1 cellular context compared by ENCODE assay signal in the genomic region with DNA sequence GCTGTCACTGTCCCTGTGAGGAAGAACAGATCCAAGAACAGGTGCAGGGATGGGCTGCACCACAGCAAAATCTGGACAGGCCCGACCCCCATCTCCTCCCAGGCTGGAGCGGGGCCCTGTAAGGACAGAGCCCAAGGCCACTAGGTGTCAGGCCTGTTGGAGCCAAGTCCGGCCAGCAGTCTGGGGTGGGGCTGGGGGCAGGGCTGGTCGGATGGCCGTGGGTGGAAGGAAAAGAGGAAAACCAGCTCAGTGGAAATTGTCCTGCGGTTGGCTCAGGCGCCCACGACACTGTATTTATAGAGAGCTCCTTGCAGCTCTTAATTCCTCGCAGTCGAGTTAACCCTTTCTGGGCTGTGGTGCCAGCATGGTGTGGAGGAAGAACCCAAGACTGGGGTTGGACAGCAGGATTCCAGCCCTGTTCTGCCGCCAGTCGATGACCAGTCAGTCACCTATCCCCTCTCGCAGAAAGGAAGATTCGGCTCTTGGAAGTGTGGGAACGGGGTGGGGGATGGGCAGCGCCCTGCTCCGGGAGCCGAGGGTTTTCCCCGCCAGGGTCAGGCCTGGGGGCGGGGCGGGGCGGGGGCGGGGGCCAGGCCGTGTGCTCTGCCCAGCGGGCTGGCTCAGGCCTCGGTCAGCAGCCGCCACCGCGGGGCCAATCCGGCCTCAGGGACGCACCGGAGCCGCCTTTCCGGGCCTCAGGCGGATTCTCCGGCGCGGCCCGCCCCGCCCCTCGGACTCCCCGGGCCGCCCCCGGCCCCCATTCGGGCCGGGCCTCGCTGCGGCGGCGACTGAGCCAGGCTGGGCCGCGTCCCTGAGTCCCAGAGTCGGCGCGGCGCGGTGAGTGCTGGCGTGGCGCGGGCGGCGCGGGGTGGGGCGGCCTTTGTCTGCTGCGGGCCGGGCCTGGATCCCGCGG.
TF ChIP-seq lines count a peak whose summit lies in the region.

Gene CD276 (plus strand): TSS at position 760 of the 913 bp plus-strand sequence. CDS start 15,257 bp downstream, outside the sequence.

TF ChIP-seq in HepG2, 621 proteins besides CTCF, POLR2A, EP300 and RAD21 (continued from another document and continues in another):
- TF ChIP-seq ZFP37 (CRISPR knock-in tag; IDR thresholded peaks at IDR 0.05; ENCODE audit: borderline replicate concordance) (no peak), ZNF816 (CRISPR knock-in tag; IDR thresholded peaks at IDR 0.05; ENCODE audit: borderline replicate concordance) (no peak; the same call in 1 of the 2 replicates), AGO1 (IDR thresholded peaks at IDR 0.05; ENCODE audit: low read depth, low read length, poor library complexity, severe bottlenecking) (no peak), U2AF1 (optimal IDR thresholded peaks at IDR 0.05; ENCODE audit: low read depth, low read length) (no peak), ATF1 (CRISPR knock-in tag; IDR thresholded peaks at IDR 0.05) (no peak), CREB1 (IDR thresholded peaks at IDR 0.05) (no peak), CREB1 (CRISPR knock-in tag; IDR thresholded peaks at IDR 0.05) (no peak), FOXM1 (CRISPR knock-in tag; IDR thresholded peaks at IDR 0.05) (no peak), SNAI1 (CRISPR knock-in tag; IDR thresholded peaks at IDR 0.05; ENCODE audit: borderline replicate concordance) (no peak), SMYD3 (CRISPR knock-in tag; IDR thresholded peaks at IDR 0.05) (no peak), HIVEP1 (CRISPR knock-in tag; IDR thresholded peaks at IDR 0.05) (peak; percentile 34; the same call in 1 of the 2 replicates), ZNF563 (CRISPR knock-in tag; IDR thresholded peaks at IDR 0.05) (no peak), MXD3 (CRISPR knock-in tag; IDR thresholded peaks at IDR 0.05) (no peak), KDM5A (IDR thresholded peaks at IDR 0.05; ENCODE audit: borderline replicate concordance, low read length) (no peak), ZNF20 (CRISPR knock-in tag; IDR thresholded peaks at IDR 0.05) (no peak), ZFYVE20 (CRISPR knock-in tag; IDR thresholded peaks at IDR 0.05; ENCODE audit: borderline replicate concordance, low read depth) (no peak), ZNF280D (CRISPR knock-in tag; IDR thresholded peaks at IDR 0.05) (no peak), ZNF570 (CRISPR knock-in tag; IDR thresholded peaks at IDR 0.05; ENCODE audit: borderline replicate concordance) (no peak), ZNF674 (CRISPR knock-in tag; IDR thresholded peaks at IDR 0.05; ENCODE audit: low read depth) (no peak), ARHGAP35 (CRISPR knock-in tag; IDR thresholded peaks at IDR 0.05; ENCODE audit: borderline replicate concordance) (no peak; the same call in 1 of the 2 replicates), CHD2 (IDR thresholded peaks at IDR 0.05; ENCODE audit: low read depth, low read length) (no peak; the same call in 1 of the 2 replicates), PLRG1 (conservative IDR thresholded peaks at IDR 0.05) (no peak), MBNL3 (CRISPR knock-in tag; conservative IDR thresholded peaks at IDR 0.05) (no peak), ZNF614 (CRISPR knock-in tag; IDR thresholded peaks at IDR 0.05; ENCODE audit: borderline replicate concordance) (no peak), PAF1 (CRISPR knock-in tag; IDR thresholded peaks at IDR 0.05) (no peak), HNRNPUL1 (IDR thresholded peaks at IDR 0.05; ENCODE audit: low read depth, low read length) (no peak), ZNF292 (CRISPR knock-in tag; IDR thresholded peaks at IDR 0.05; ENCODE audit: borderline replicate concordance, low read depth) (no peak), KDM1A (CRISPR knock-in tag; IDR thresholded peaks at IDR 0.05) (no peak), DBP (CRISPR knock-in tag; IDR thresholded peaks at IDR 0.05; ENCODE audit: not compliant biosample characterization) (no peak), ZNF230 (CRISPR knock-in tag; IDR thresholded peaks at IDR 0.05) (peak; percentile 62; the same call in 1 of the 2 replicates), KDM4B (CRISPR knock-in tag; IDR thresholded peaks at IDR 0.05) (no peak), GPN1 (CRISPR knock-in tag; IDR thresholded peaks at IDR 0.05; ENCODE audit: borderline replicate concordance) (no peak), ZSCAN12 (CRISPR knock-in tag; IDR thresholded peaks at IDR 0.05) (no peak), TCF7 (IDR thresholded peaks at IDR 0.05; ENCODE audit: low read depth) (no peak), NCOA2 (CRISPR knock-in tag; IDR thresholded peaks at IDR 0.05) (peak; percentile 15; the same call in 1 of the 2 replicates), GATA4 (IDR thresholded peaks at IDR 0.05; ENCODE audit: borderline replicate concordance, low read depth) (no peak), ZNF136 (CRISPR knock-in tag; IDR thresholded peaks at IDR 0.05; ENCODE audit: low read depth) (no peak), ZNF607 (CRISPR knock-in tag; IDR thresholded peaks at IDR 0.05; ENCODE audit: borderline replicate concordance) (no peak), ZNF225 (CRISPR knock-in tag; IDR thresholded peaks at IDR 0.05) (no peak; the same call in 1 of the 2 replicates), ERF (CRISPR knock-in tag; IDR thresholded peaks at IDR 0.05) (peak; percentile 37; the same call in 1 of the 2 replicates), TCF7L2 (IDR thresholded peaks at IDR 0.05; ENCODE audit: low read depth, low read length) (no peak), MBD4 (IDR thresholded peaks at IDR 0.05; ENCODE audit: borderline replicate concordance, low read length) (no peak), ZNF678 (CRISPR knock-in tag; IDR thresholded peaks at IDR 0.05) (no peak), MIER2 (CRISPR knock-in tag; IDR thresholded peaks at IDR 0.05) (no peak), SETDB1 (CRISPR knock-in tag; IDR thresholded peaks at IDR 0.05; ENCODE audit: borderline replicate concordance) (no peak)
- TF ChIP-seq, protein P1, sequence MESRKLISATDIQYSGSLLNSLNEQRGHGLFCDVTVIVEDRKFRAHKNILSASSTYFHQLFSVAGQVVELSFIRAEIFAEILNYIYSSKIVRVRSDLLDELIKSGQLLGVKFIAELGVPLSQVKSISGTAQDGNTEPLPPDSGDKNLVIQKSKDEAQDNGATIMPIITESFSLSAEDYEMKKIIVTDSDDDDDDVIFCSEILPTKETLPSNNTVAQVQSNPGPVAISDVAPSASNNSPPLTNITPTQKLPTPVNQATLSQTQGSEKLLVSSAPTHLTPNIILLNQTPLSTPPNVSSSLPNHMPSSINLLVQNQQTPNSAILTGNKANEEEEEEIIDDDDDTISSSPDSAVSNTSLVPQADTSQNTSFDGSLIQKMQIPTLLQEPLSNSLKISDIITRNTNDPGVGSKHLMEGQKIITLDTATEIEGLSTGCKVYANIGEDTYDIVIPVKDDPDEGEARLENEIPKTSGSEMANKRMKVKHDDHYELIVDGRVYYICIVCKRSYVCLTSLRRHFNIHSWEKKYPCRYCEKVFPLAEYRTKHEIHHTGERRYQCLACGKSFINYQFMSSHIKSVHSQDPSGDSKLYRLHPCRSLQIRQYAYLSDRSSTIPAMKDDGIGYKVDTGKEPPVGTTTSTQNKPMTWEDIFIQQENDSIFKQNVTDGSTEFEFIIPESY (CRISPR knock-in tag; IDR thresholded peaks at IDR 0.05): no peak
- TF ChIP-seq, protein P2, sequence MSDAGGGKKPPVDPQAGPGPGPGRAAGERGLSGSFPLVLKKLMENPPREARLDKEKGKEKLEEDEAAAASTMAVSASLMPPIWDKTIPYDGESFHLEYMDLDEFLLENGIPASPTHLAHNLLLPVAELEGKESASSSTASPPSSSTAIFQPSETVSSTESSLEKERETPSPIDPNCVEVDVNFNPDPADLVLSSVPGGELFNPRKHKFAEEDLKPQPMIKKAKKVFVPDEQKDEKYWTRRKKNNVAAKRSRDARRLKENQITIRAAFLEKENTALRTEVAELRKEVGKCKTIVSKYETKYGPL (CRISPR knock-in tag; IDR thresholded peaks at IDR 0.05): no peak
- TF ChIP-seq, protein P3, sequence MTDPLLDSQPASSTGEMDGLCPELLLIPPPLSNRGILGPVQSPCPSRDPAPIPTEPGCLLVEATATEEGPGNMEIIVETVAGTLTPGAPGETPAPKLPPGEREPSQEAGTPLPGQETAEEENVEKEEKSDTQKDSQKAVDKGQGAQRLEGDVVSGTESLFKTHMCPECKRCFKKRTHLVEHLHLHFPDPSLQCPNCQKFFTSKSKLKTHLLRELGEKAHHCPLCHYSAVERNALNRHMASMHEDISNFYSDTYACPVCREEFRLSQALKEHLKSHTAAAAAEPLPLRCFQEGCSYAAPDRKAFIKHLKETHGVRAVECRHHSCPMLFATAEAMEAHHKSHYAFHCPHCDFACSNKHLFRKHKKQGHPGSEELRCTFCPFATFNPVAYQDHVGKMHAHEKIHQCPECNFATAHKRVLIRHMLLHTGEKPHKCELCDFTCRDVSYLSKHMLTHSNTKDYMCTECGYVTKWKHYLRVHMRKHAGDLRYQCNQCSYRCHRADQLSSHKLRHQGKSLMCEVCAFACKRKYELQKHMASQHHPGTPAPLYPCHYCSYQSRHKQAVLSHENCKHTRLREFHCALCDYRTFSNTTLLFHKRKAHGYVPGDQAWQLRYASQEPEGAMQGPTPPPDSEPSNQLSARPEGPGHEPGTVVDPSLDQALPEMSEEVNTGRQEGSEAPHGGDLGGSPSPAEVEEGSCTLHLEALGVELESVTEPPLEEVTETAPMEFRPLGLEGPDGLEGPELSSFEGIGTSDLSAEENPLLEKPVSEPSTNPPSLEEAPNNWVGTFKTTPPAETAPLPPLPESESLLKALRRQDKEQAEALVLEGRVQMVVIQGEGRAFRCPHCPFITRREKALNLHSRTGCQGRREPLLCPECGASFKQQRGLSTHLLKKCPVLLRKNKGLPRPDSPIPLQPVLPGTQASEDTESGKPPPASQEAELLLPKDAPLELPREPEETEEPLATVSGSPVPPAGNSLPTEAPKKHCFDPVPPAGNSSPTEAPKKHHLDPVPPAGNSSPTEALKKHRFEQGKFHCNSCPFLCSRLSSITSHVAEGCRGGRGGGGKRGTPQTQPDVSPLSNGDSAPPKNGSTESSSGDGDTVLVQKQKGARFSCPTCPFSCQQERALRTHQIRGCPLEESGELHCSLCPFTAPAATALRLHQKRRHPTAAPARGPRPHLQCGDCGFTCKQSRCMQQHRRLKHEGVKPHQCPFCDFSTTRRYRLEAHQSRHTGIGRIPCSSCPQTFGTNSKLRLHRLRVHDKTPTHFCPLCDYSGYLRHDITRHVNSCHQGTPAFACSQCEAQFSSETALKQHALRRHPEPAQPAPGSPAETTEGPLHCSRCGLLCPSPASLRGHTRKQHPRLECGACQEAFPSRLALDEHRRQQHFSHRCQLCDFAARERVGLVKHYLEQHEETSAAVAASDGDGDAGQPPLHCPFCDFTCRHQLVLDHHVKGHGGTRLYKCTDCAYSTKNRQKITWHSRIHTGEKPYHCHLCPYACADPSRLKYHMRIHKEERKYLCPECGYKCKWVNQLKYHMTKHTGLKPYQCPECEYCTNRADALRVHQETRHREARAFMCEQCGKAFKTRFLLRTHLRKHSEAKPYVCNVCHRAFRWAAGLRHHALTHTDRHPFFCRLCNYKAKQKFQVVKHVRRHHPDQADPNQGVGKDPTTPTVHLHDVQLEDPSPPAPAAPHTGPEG (CRISPR knock-in tag; IDR thresholded peaks at IDR 0.05): peak; percentile 27; the same call in 1 of the 2 replicates
- TF ChIP-seq, protein P4, sequence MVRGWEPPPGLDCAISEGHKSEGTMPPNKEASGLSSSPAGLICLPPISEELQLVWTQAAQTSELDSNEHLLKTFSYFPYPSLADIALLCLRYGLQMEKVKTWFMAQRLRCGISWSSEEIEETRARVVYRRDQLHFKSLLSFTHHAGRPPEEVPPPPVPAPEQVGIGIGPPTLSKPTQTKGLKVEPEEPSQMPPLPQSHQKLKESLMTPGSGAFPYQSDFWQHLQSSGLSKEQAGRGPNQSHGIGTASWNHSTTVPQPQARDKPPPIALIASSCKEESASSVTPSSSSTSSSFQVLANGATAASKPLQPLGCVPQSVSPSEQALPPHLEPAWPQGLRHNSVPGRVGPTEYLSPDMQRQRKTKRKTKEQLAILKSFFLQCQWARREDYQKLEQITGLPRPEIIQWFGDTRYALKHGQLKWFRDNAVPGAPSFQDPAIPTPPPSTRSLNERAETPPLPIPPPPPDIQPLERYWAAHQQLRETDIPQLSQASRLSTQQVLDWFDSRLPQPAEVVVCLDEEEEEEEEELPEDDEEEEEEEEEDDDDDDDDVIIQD (CRISPR knock-in tag; IDR thresholded peaks at IDR 0.05; ENCODE audit: low read depth): no peak
